Comparison of ENCODE assay signal across 8 cellular contexts in genomic region chr4:145557720-145558119, GRCh38.
DNase-seq lines count a peak whose midpoint lies in the region; ATAC-seq and TF ChIP-seq lines count a peak whose summit lies in the region.

No MANE protein-coding gene starts in this region.

- H3K36me3 Mint-ChIP-seq in activated naive CD4-positive, alpha-beta T cell treated with anti-CD3 and anti-CD28 coated beads, Interleukin-2, amount 50 U/mL, for 72 hours, result no peaks in the 10 kb centered on the region

- intact Hi-C loops in heart right ventricle (cut with DNase I), result loop anchor here in 8 of 10 donors (1.0 to 10.0 kb wide), 9 partner anchors 73 to 403 kb away; partner anchors contain the start of gene SMAD1 (in 4 of the 8)

- DNase-seq in Daoy (ENCODE audit: low read depth) (peak; percentile 16), HT-29 (ENCODE audit: low spot score) (peak; percentile 64), RWPE1 (ENCODE audit: low spot score) (peak; percentile 38), heart right ventricle (peak; percentile 18 to 66), retinal pigment epithelial cell (ENCODE audit: low read depth) (no peak), NCI-H2107 treated with DMSO at 0.1 percent for 48 hours (lab: John Stamatoyannopoulos, UW; ENCODE audit: unreplicated experiment) (no peak)
- DNase-seq in activated naive CD4-positive, alpha-beta T cell treated with anti-CD3 and anti-CD28 coated beads, Interleukin-2, amount 50 U/mL, for 72 hours (ENCODE audit: low spot score in 2 of 2), result peak in 1 of 2 donors; percentile 46

- ATAC-seq in GM21447 (IDR thresholded peaks at IDR 0.05; ENCODE audit: unreplicated experiment), result peak; percentile 90
- ATAC-seq in activated naive CD4-positive, alpha-beta T cell treated with anti-CD3 and anti-CD28 coated beads, Interleukin-2, amount 50 U/mL, for 72 hours, result peak; percentile 80 to 85
- ATAC-seq in heart right ventricle, result peak; percentile 78 to 92 (median 84)

- H3K27ac ChIP-seq in RWPE1, result no peak overlapping the region
- H3K27ac ChIP-seq in heart right ventricle, result no peak overlapping the region

- no peaks in the 10 kb centered on the region for H3K9me3 Mint-ChIP-seq in activated naive CD4-positive, alpha-beta T cell treated with anti-CD3 and anti-CD28 coated beads, Interleukin-2, amount 50 U/mL, for 72 hours

- no peaks in the 10 kb centered on the region for H3K9me3 ChIP-seq in heart right ventricle

- CTCF ChIA-PET in RWPE1 (lab: Yijun Ruan, JAX), result interaction anchor here (0.6 kb wide), 1 partner anchor 38 kb away, joined by 4 read pairs; no protein-coding TSS in a partner anchor

- peaks cover 0 to 3% (median 0%) of the 10 kb centered on the region in 9 donors for H3K4me1 ChIP-seq in heart right ventricle

- H3K27me3 ChIP-seq in heart right ventricle, result no peaks in the 10 kb centered on the region

- POLR2A ChIA-PET in RWPE1 (lab: Yijun Ruan, JAX; ENCODE audit: low non-redundant PET), result no interaction called here

- no peak overlapping the region for H3K27ac Mint-ChIP-seq in activated naive CD4-positive, alpha-beta T cell treated with anti-CD3 and anti-CD28 coated beads, Interleukin-2, amount 50 U/mL, for 72 hours

- H3K36me3 ChIP-seq in heart right ventricle, result peaks cover 0 to 67% (median 3%) of the 10 kb centered on the region in 9 donors

- peak; percentile 24; the same call in 1 of the 2 replicates for TF ChIP-seq CTCF in RWPE1 (conservative IDR thresholded peaks at IDR 0.05; ENCODE audit: low read depth)
- peak; percentile 72 to 95 (median 87) for TF ChIP-seq CTCF in heart right ventricle (IDR thresholded peaks at IDR 0.05)
- TF ChIP-seq CTCF in retinal pigment epithelial cell (conservative IDR thresholded peaks at IDR 0.05; ENCODE audit: low read depth, low read length), result peak; percentile 94

- no peak overlapping the region for H3K4me3 ChIP-seq in heart right ventricle
- H3K4me3 ChIP-seq in retinal pigment epithelial cell (ENCODE audit: low read length), result no peak overlapping the region

- 14 to 17% methylated on average over 3 of the region's 3 CpGs for WGBS in heart right ventricle, 2 donors

Comparison
In these comparisons a context has a peak if more than half of its experiments do, and no peak if none do; other contexts are left out.
1. DNase-seq: peak in Daoy (single experiment), HT-29 (single experiment), RWPE1 (single experiment) and heart right ventricle (2 of 2); none in retinal pigment epithelial cell (single experiment) and NCI-H2107 treated with DMSO at 0.1 percent for 48 hours (single experiment).
2. CTCF ChIP-seq: peak in every context shown above with its lines; median percentile 94 in retinal pigment epithelial cell; 87 in heart right ventricle; 24 in RWPE1.
3. Peak in every context shown above with its lines, with median percentiles within 50 percentile points of each other: ATAC-seq.